27 cellular contexts compared by ENCODE assay signal in the genomic region with DNA sequence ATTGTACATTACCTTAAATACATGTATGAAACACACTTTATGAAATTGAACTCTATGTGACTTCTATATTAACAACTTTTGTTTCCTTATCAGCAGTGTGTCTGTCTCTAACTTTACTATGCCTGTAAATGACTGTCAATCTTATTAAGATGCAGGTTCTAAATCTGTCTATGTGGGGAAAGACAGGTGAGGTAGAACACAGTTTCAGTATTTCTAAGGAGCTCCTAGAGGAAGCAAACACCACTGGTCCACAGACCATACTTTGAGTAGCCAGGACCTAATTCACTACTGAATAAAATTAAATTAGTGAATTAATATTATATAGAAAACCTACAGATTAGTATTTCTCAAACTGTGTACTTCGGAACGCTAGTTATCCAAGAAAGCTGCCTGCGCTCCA.
DNase-seq lines count a peak whose midpoint lies in the region; ATAC-seq and TF ChIP-seq lines count a peak whose summit lies in the region.
"Had no signal": no experiment of that assay in that cellular context is flagged by ENCODE, and none has a peak within 500 bp of the region (broad histone marks: within the 10 kb centered on the region; RNA-seq: fewer than 3 reads in every experiment).

No MANE protein-coding gene starts in this region.

- no peak overlapping the region for H3K9ac ChIP-seq in mammary epithelial cell (ENCODE audit: insufficient read depth, low read length)
- H3K9ac ChIP-seq: BLaER1 treated with 17β-estradiol and CSF1 and Interleukin-3, amounts not matched to agents 10 nM and 100 nM had no signal

- H3K27me3 ChIP-seq in mammary epithelial cell (ENCODE audit: insufficient read depth, low read length), result no peaks in the 10 kb centered on the region
- H3K27me3 ChIP-seq: BLaER1 treated with 17β-estradiol and CSF1 and Interleukin-3, amounts not matched to agents 10 nM and 100 nM; breast epithelium had no signal

- H3K36me3 ChIP-seq in mammary epithelial cell (ENCODE audit: insufficient read depth, low read length), result no peaks in the 10 kb centered on the region
- H3K36me3 ChIP-seq: BLaER1 treated with 17β-estradiol and CSF1 and Interleukin-3, amounts not matched to agents 10 nM and 100 nM; breast epithelium; HAP-1; thoracic aorta had no signal

- no peak overlapping the region for H3K27ac Mint-ChIP-seq in stimulated activated naive B cell treated with anti-CD40 and anti-IgM and Interleukin-4, amounts not matched to agents 10 μg/mL and 1 μg/mL and 100 μg/mL, for 72 hours
- H3K27ac Mint-ChIP-seq in mesothelial cell of epicardium, result no peak overlapping the region
- H3K27ac Mint-ChIP-seq: activated B cell treated with CpG ODN at 0.5 μM for 24 hours; activated CD4-positive, alpha-beta T cell treated with anti-CD3 and anti-CD28 coated beads, Interleukin-2, amount 10 ng/mL, durations not matched to agents 7 days and 5 days; activated naive CD8-positive, alpha-beta T cell had no signal

- H3K27ac ChIP-seq in mammary epithelial cell (ENCODE audit: insufficient read depth, low read depth, low read length), result no peak overlapping the region
- H3K27ac ChIP-seq: BLaER1 treated with 17β-estradiol and CSF1 and Interleukin-3, amounts not matched to agents 10 nM and 100 nM; breast epithelium; epithelial cell of prostate; thoracic aorta had no signal

- in situ Hi-C loops in mammary epithelial cell (cut with MboI; ENCODE audit: low sequenced_read_pairs in 2 of 2), result no loop called here

- no peaks in the 10 kb centered on the region for H3K36me3 Mint-ChIP-seq in stimulated activated naive B cell treated with anti-CD40 and anti-IgM and Interleukin-4, amounts not matched to agents 10 μg/mL and 1 μg/mL and 100 μg/mL, for 72 hours
- no peaks in the 10 kb centered on the region for H3K36me3 Mint-ChIP-seq in mesothelial cell of epicardium
- H3K36me3 Mint-ChIP-seq: activated naive CD8-positive, alpha-beta T cell had no signal

- H3K4me3 ChIP-seq in mammary epithelial cell (replicated peaks in 1 of 3; ENCODE audit: insufficient read depth in 1 of 3, low read depth in 2 of 3, low read length in 3 of 3), result no peak overlapping the region
- H3K4me3 ChIP-seq: BLaER1 treated with 17β-estradiol and CSF1 and Interleukin-3, amounts not matched to agents 10 nM and 100 nM; breast epithelium; HAP-1; thoracic aorta had no signal

- H3K27me3 Mint-ChIP-seq in stimulated activated naive B cell treated with anti-CD40 and anti-IgM and Interleukin-4, amounts not matched to agents 10 μg/mL and 1 μg/mL and 100 μg/mL, for 72 hours, result peaks cover 36 to 44% of the 10 kb centered on the region in 2 donors
- peaks cover 2% of the 10 kb centered on the region for H3K27me3 Mint-ChIP-seq in mesothelial cell of epicardium (ENCODE audit: low read depth)

- WGBS in mammary epithelial cell (ENCODE audit: low coverage, missing lambda C conversion rate), result 100% methylated on average over 3 of the region's 3 CpGs

- peaks cover 4 to 6% of the 10 kb centered on the region in 2 donors for H3K4me1 Mint-ChIP-seq in stimulated activated naive B cell treated with anti-CD40 and anti-IgM and Interleukin-4, amounts not matched to agents 10 μg/mL and 1 μg/mL and 100 μg/mL, for 72 hours
- no peaks in the 10 kb centered on the region for H3K4me1 Mint-ChIP-seq in mesothelial cell of epicardium
- H3K4me1 Mint-ChIP-seq: activated B cell treated with CpG ODN at 0.5 μM for 24 hours; activated CD4-positive, alpha-beta T cell treated with anti-CD3 and anti-CD28 coated beads, Interleukin-2, amount 10 ng/mL, durations not matched to agents 7 days and 5 days had no signal

- ATAC-seq in GM19025 (IDR thresholded peaks at IDR 0.05; ENCODE audit: low read depth, unreplicated experiment) (peak; percentile 34), HG02623 (IDR thresholded peaks at IDR 0.05; ENCODE audit: unreplicated experiment) (peak; percentile 54), HG03571 (IDR thresholded peaks at IDR 0.05; ENCODE audit: unreplicated experiment) (peak; percentile 41)
- ATAC-seq in stimulated activated naive B cell treated with anti-CD40 and anti-IgM and Interleukin-4, amounts not matched to agents 10 μg/mL and 1 μg/mL and 100 μg/mL, for 72 hours (replicated peaks), result peak; percentile 21 to 73
- ATAC-seq: right cardiac atrium; stimulated activated naive CD8-positive, alpha-beta T cell treated with anti-CD3 and anti-CD28 coated beads, Interleukin-15, Interleukin-2, amounts not matched to agents 100 U/mL and 50 U/mL, for 24 hours had no signal

- no peak overlapping the region for H2AFZ ChIP-seq in mammary epithelial cell (ENCODE audit: low read depth, low read length)

- H3K4me2 ChIP-seq in mammary epithelial cell (ENCODE audit: insufficient read depth, low read depth, low read length), result no peak overlapping the region

- BruUV-seq in mammary epithelial cell (replicated peaks; lab: Mats Ljungman, UMichigan), result no TSS peak

- no peak for TF ChIP-seq CTCF in mesothelial cell of epicardium (IDR thresholded peaks at IDR 0.05; ENCODE audit: unreplicated experiment)
- no peak for TF ChIP-seq CTCF in mammary epithelial cell (conservative IDR thresholded peaks at IDR 0.05 in 1 of 2, IDR thresholded peaks at IDR 0.05 in 1 of 2; ENCODE audit: extremely low read depth in 1 of 2, insufficient read depth in 1 of 2, low read depth in 1 of 2, low read length in 2 of 2)

- peaks cover 13% of the 10 kb centered on the region for H3K4me1 ChIP-seq in mammary epithelial cell (ENCODE audit: insufficient read depth, low read length)
- H3K4me1 ChIP-seq: breast epithelium had no signal

- no peaks in the 10 kb centered on the region for H4K20me1 ChIP-seq in mammary epithelial cell (ENCODE audit: insufficient read depth, low read length)

- H3K9me3 Mint-ChIP-seq in stimulated activated naive B cell treated with anti-CD40 and anti-IgM and Interleukin-4, amounts not matched to agents 10 μg/mL and 1 μg/mL and 100 μg/mL, for 72 hours, result no peaks in the 10 kb centered on the region
- no peaks in the 10 kb centered on the region for H3K9me3 Mint-ChIP-seq in mesothelial cell of epicardium
- H3K9me3 Mint-ChIP-seq: activated B cell treated with CpG ODN at 0.5 μM for 24 hours; activated CD4-positive, alpha-beta T cell treated with anti-CD3 and anti-CD28 coated beads, Interleukin-2, amount 10 ng/mL, durations not matched to agents 7 days and 5 days had no signal

- CTCF ChIA-PET in mammary epithelial cell (lab: Charles Lee; ENCODE audit: low non-redundant PET), result interaction anchor here (0.6 kb wide), 1 partner anchor 215 kb away, joined by 3 read pairs; no protein-coding TSS in a partner anchor

- no peaks in the 10 kb centered on the region for H3K79me2 ChIP-seq in mammary epithelial cell (ENCODE audit: insufficient read depth, low read length)

- intact Hi-C loops in mammary epithelial cell (cut with micrococcal nuclease), result no loop called here

- no peaks in the 10 kb centered on the region for H3K9me3 ChIP-seq in mammary epithelial cell (replicated peaks; ENCODE audit: insufficient read depth, low read length)
- H3K9me3 ChIP-seq: BLaER1 treated with 17β-estradiol and CSF1 and Interleukin-3, amounts not matched to agents 10 nM and 100 nM; breast epithelium; HAP-1; thoracic aorta had no signal

- DNase-seq in stimulated activated naive B cell treated with anti-CD40 and anti-IgM and Interleukin-4, amounts not matched to agents 10 μg/mL and 1 μg/mL and 100 μg/mL, for 72 hours, result no peak
- DNase-seq in mesothelial cell of epicardium (ENCODE audit: low spot score in 2 of 2, unreplicated experiment in 2 of 2), result no peak
- no peak for DNase-seq in effector CD8-positive, alpha-beta T cell (lab: John Stamatoyannopoulos, UW)
- DNase-seq in iPS-NIHi11 (ENCODE audit: low spot score), result no peak
- DNase-seq in mammary epithelial cell, result no peak
- DNase-seq: activated B cell treated with CpG ODN at 0.5 μM for 24 hours; activated CD4-positive, alpha-beta T cell treated with anti-CD3 and anti-CD28 coated beads, Interleukin-2, amount 10 ng/mL, durations not matched to agents 7 days and 5 days; activated effector memory CD4-positive, alpha-beta T cell treated with anti-CD3 and anti-CD28 coated beads, Interleukin-2, amount 50 U/mL, for 16 hours; activated T-cell treated with anti-CD3 and anti-CD28 coated beads, Interleukin-2, amount 50 U/mL, for 1 hour; anterior cingulate cortex; effector CD4-positive, alpha-beta T cell; EL; Kasumi-1; NCI-H2081 treated with DMSO at 0.1 percent for 48 hours; OCI-M1; right cardiac atrium; stimulated activated CD4-positive, alpha-beta T cell treated with anti-CD3 and anti-CD28 coated beads, Interleukin-1b, Interleukin-23, amount 100 ng/mL, for 48 hours; stimulated activated naive CD8-positive, alpha-beta T cell treated with anti-CD3 and anti-CD28 coated beads, Interleukin-15, Interleukin-2, amounts not matched to agents 100 U/mL and 50 U/mL, for 24 hours had no signal

- no peak overlapping the region for H3K4me3 Mint-ChIP-seq in stimulated activated naive B cell treated with anti-CD40 and anti-IgM and Interleukin-4, amounts not matched to agents 10 μg/mL and 1 μg/mL and 100 μg/mL, for 72 hours
- no peak overlapping the region for H3K4me3 Mint-ChIP-seq in mesothelial cell of epicardium
- H3K4me3 Mint-ChIP-seq: activated B cell treated with CpG ODN at 0.5 μM for 24 hours; activated CD4-positive, alpha-beta T cell treated with anti-CD3 and anti-CD28 coated beads, Interleukin-2, amount 10 ng/mL, durations not matched to agents 7 days and 5 days; activated naive CD8-positive, alpha-beta T cell had no signal

- dilution Hi-C loops in mammary epithelial cell (cut with HindIII; ENCODE audit: low sequenced_read_pairs), result no loop called here
